Comparison of ENCODE assay signal across 21 cellular contexts in genomic region chr15:35448294-35448693, GRCh38.
DNase-seq lines count a peak whose midpoint lies in the region; ATAC-seq, FAIRE-seq and TF ChIP-seq lines count a peak whose summit lies in the region.
"Had no signal": no experiment of that assay in that cellular context is flagged by ENCODE, and none has a peak within 500 bp of the region (broad histone marks: within the 10 kb centered on the region; RNA-seq: fewer than 3 reads in every experiment).

No MANE protein-coding gene starts in this region.

- no peak for TF ChIP-seq CTCF in K562 (IDR thresholded peaks at IDR 0.05 in 2 of 3, conservative IDR thresholded peaks at IDR 0.05 in 1 of 3; ENCODE audit: insufficient read depth in 2 of 3, low read depth in 1 of 3, low read length in 3 of 3)
- peak; percentile 22 for TF ChIP-seq CTCF in foreskin keratinocyte (conservative IDR thresholded peaks at IDR 0.05)

- CTCF ChIA-PET in K562 (lab: Yijun Ruan, JAX; ENCODE audit: low intra/inter-chr PET ratio): no interaction called here

- H3K27me3 Mint-ChIP-seq in effector memory CD8-positive, alpha-beta T cell: no peaks in the 10 kb centered on the region
- H3K27me3 Mint-ChIP-seq: IgD-negative memory B cell, T-cell had no signal

- TF ChIP-seq EP300 in K562 (IDR thresholded peaks at IDR 0.05; ENCODE audit: low read length): no peak

- WGBS in K562 (ENCODE audit: insufficient coverage, low coverage, missing lambda C conversion rate): 14% methylated on average over 1 of the region's 1 CpG

- no peak overlapping the region for H3K9ac ChIP-seq in K562 (ENCODE audit: insufficient read depth in 1 of 2, low read depth in 2 of 2, low read length in 2 of 2)

- H4K20me1 ChIP-seq in K562 (replicated peaks; ENCODE audit: control insufficient read depth, insufficient read depth, low read length): no peaks in the 10 kb centered on the region

- no peaks in the 10 kb centered on the region for H3K9me3 Mint-ChIP-seq in effector memory CD8-positive, alpha-beta T cell
- H3K9me3 Mint-ChIP-seq: IgD-negative memory B cell, T-cell had no signal

- no peaks in the 10 kb centered on the region for H3K4me1 ChIP-seq in K562 (replicated peaks in 1 of 2; ENCODE audit: control insufficient read depth in 2 of 2, insufficient read depth in 2 of 2, low read length in 2 of 2)
- peaks cover 7% of the 10 kb centered on the region for H3K4me1 ChIP-seq in foreskin keratinocyte

- no peak overlapping the region for H3K4me3 ChIP-seq in K562

- no peak for FAIRE-seq in K562 (lab: Jason Lieb, UNC)
- FAIRE-seq: RCC 7860 had no signal

- POLR2A ChIA-PET in K562 (lab: Yijun Ruan, JAX): no interaction called here

- H3K9me3 ChIP-seq in K562 (replicated peaks; ENCODE audit: control insufficient read depth, insufficient read depth, low read depth, low read length): no peaks in the 10 kb centered on the region

- no peak overlapping the region for H3K4me2 ChIP-seq in K562 (ENCODE audit: insufficient read depth, low read length)

- no peak overlapping the region for H3K4me3 Mint-ChIP-seq in effector memory CD8-positive, alpha-beta T cell
- H3K4me3 Mint-ChIP-seq: CD14-positive monocyte, H9, IgD-negative memory B cell, T-cell had no signal

- no TSS peak for BruUV-seq in K562 (replicated peaks; lab: Mats Ljungman, UMichigan)

- ATAC-seq in K562 (no peak), foreskin keratinocyte (no peak)
- no peak for ATAC-seq in effector memory CD8-positive, alpha-beta T cell (replicated peaks)
- ATAC-seq: SK-N-SH treated with all-trans-retinoic acid at 6 μM for 48 hours, T-cell had no signal

- H3K27me3 ChIP-seq in K562 (ENCODE audit: control insufficient read depth in 2 of 2, insufficient read depth in 2 of 2, low read length in 2 of 2) (no peaks in the 10 kb centered on the region), foreskin keratinocyte (no peaks in the 10 kb centered on the region)

- no peaks in the 10 kb centered on the region for H3K36me3 ChIP-seq in K562 (ENCODE audit: control insufficient read depth, insufficient read depth, low read length)

- no peak overlapping the region for H3K27ac Mint-ChIP-seq in effector memory CD8-positive, alpha-beta T cell
- H3K27ac Mint-ChIP-seq: CD14-positive monocyte, H9, IgD-negative memory B cell, T-cell had no signal

- H3K36me3 Mint-ChIP-seq in effector memory CD8-positive, alpha-beta T cell (ENCODE audit: insufficient read depth): peaks cover 4% of the 10 kb centered on the region

- DNase-seq in HCEC 1CT (peak; percentile 63), NCI-H226 (peak; percentile 9), K562 (ENCODE audit: extremely low read depth in 1 of 4, low spot score in 3 of 4) (no peak), foreskin keratinocyte (no peak), NOMO-1 treated with dmso at 0.1 percent for 144 hours (lab: John Stamatoyannopoulos, UW; ENCODE audit: unreplicated experiment) (no peak), DMS153 (lab: John Stamatoyannopoulos, UW) (no peak)
- no peak for DNase-seq in effector memory CD8-positive, alpha-beta T cell
- DNase-seq: ACHN, GDM1, H9, Kasumi-1, MM.1S, NCI-H1694 treated with DMSO at 0.1 percent for 48 hours, NCI-H2107, NCI-H524 treated with DMSO at 0.1 percent for 48 hours, SHP77, T-cell had no signal

- TF ChIP-seq POLR2A in K562 (conservative IDR thresholded peaks at IDR 0.05): no peak

- intact Hi-C loops in K562 (cut with micrococcal nuclease): no loop called here

- no peak overlapping the region for H2AFZ ChIP-seq in K562 (ENCODE audit: low read depth, low read length)

- no peak overlapping the region for H3K27ac ChIP-seq in K562 (ENCODE audit: extremely low read depth, low read depth, low read length)
- H3K27ac ChIP-seq in foreskin keratinocyte: no peak overlapping the region

- no peaks in the 10 kb centered on the region for H3K4me1 Mint-ChIP-seq in effector memory CD8-positive, alpha-beta T cell (ENCODE audit: low read depth in 2 of 2)
- H3K4me1 Mint-ChIP-seq: CD14-positive monocyte, IgD-negative memory B cell, T-cell had no signal

- in situ Hi-C loops in K562 (cut with MboI): loop anchor here (10.0 kb wide), 1 partner anchor 373 kb away; no protein-coding TSS in a partner anchor

- no peaks in the 10 kb centered on the region for H3K79me2 ChIP-seq in K562 (ENCODE audit: control insufficient read depth, insufficient read depth, low read length)

- TF ChIP-seq RAD21 in K562 (CRISPR knock-in tag; conservative IDR thresholded peaks at IDR 0.05 in 1 of 2, IDR thresholded peaks at IDR 0.05 in 1 of 2): no peak

- no peaks in the 10 kb centered on the region for H3K9me1 ChIP-seq in K562 (ENCODE audit: control insufficient read depth, insufficient read depth, low read length)

TF ChIP-seq in K562, 482 proteins besides CTCF, POLR2A, EP300 and RAD21:
- peak; percentile 64 for TF ChIP-seq CEBPB (tag; IDR thresholded peaks at IDR 0.05)
- TF ChIP-seq MTA2 (IDR thresholded peaks at IDR 0.05; ENCODE audit: low read depth): no peak

Comparison
In these comparisons a context has a peak if more than half of its experiments do, and no peak if none do; other contexts are left out.
1. DNase-seq: peak in HCEC 1CT (single experiment) and NCI-H226 (single experiment); none in K562 (0 of 4), foreskin keratinocyte (0 of 2), NOMO-1 treated with dmso at 0.1 percent for 144 hours (single experiment), DMS153 (single experiment) and effector memory CD8-positive, alpha-beta T cell (0 of 3).